In the genomic region with DNA sequence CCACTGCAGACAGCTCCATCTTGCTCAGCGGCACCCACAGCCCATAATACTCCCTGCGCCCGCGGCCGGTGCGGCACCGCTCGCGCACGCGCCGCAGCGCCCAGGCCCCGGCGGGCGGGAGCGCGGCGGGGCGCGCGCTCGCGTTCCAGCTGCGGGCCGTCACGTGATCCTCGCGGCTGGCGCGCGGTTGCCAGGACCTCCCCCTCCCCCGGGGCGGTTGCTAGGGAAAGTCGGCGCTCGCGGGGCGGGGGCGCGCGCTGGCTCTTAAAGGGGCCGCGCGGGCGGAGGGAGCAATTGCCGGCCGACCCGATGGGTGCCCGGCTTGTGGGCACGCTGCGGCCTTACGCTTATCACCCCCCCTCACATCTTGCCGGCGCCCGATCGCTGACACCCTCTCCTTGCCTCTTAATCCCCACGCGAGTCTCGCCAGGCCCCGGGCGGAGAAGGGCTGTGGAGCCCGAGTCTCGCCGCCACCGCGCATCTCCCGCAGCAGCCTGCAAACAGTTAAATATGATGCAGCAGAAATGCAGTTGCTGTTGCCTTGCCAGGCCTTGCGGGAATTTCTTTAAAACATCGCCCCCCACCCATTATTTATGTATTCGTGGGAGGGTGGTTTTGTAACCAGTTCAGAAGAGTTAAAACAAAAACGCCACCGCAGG, we compare ENCODE assay signal across 1 cellular context.
TF ChIP-seq lines count a peak whose summit lies in the region.

Gene CBX6, minus strand, starts transcription at position 45 of the 659 bp plus-strand sequence. Its CDS starts 26 bp downstream, at position 19.

TF ChIP-seq in K562, 482 proteins besides CTCF, POLR2A, EP300 and RAD21 (continued from another document and continues in another):
- TF ChIP-seq VEZF1 (CRISPR knock-in tag; IDR thresholded peaks at IDR 0.05) (peak; percentile 86), ZFP30 (CRISPR knock-in tag; IDR thresholded peaks at IDR 0.05; ENCODE audit: borderline replicate concordance) (no peak), MAZ (CRISPR knock-in tag; conservative IDR thresholded peaks at IDR 0.05 in 1 of 2, IDR thresholded peaks at IDR 0.05 in 1 of 2) (peak; percentile 92 to 94), STAT6 (CRISPR knock-in tag; IDR thresholded peaks at IDR 0.05) (no peak), ZNF436 (CRISPR knock-in tag; IDR thresholded peaks at IDR 0.05) (no peak), CAMTA2 (CRISPR knock-in tag; conservative IDR thresholded peaks at IDR 0.05) (no peak), RAD51 (IDR thresholded peaks at IDR 0.05; ENCODE audit: borderline replicate concordance, low read depth) (peak; percentile 82), CHCHD3 (CRISPR knock-in tag; IDR thresholded peaks at IDR 0.05) (no peak), RBFOX2 (IDR thresholded peaks at IDR 0.05; ENCODE audit: low read depth, low read length) (peak; percentile 71; the same call in 1 of the 2 replicates), TOE1 (IDR thresholded peaks at IDR 0.05; ENCODE audit: borderline replicate concordance) (peak; percentile 95), TOE1 (CRISPR knock-in tag; IDR thresholded peaks at IDR 0.05; ENCODE audit: borderline replicate concordance, low read depth) (no peak), FOSL1 (tag; conservative IDR thresholded peaks at IDR 0.05) (peak; percentile 36; the same call in 1 of the 2 replicates), DNMT1 (IDR thresholded peaks at IDR 0.05) (no peak), SMC3 (conservative IDR thresholded peaks at IDR 0.05; ENCODE audit: insufficient read depth, low read depth, low read length) (no peak), JUN (IDR thresholded peaks at IDR 0.05; ENCODE audit: borderline replicate concordance, low read depth, low read length) (no peak), JUN (CRISPR knock-in tag; IDR thresholded peaks at IDR 0.05; ENCODE audit: borderline replicate concordance) (no peak), ZNF444 (CRISPR knock-in tag; IDR thresholded peaks at IDR 0.05) (peak; percentile 96), KAT8 (IDR thresholded peaks at IDR 0.05; ENCODE audit: low read depth) (no peak), TSHZ1 (CRISPR knock-in tag; IDR thresholded peaks at IDR 0.05) (no peak), FOXM1 (IDR thresholded peaks at IDR 0.05; ENCODE audit: low read depth) (peak; percentile 75), FOXM1 (CRISPR knock-in tag; IDR thresholded peaks at IDR 0.05; ENCODE audit: low read depth) (no peak), POLR2AphosphoS5 (IDR thresholded peaks at IDR 0.05; ENCODE audit: control insufficient read depth, insufficient read depth, low read depth, low read length) (0 out of 2 replicates have a peak, but pooled peaks have one; percentile 24), CTCFL (IDR thresholded peaks at IDR 0.05; ENCODE audit: borderline replicate concordance, insufficient read depth, low read depth, low read length, poor library complexity, severe bottlenecking) (no peak), ATF4 (CRISPR knock-in tag; IDR thresholded peaks at IDR 0.05) (no peak), CBFA2T3 (IDR thresholded peaks at IDR 0.05) (no peak), ZNF584 (CRISPR knock-in tag; IDR thresholded peaks at IDR 0.05; ENCODE audit: low read depth) (0 out of 2 replicates have a peak, but pooled peaks have one; percentile 54), CBFA2T2 (conservative IDR thresholded peaks at IDR 0.05) (peak; percentile 30; the same call in 1 of the 2 replicates), MTA1 (IDR thresholded peaks at IDR 0.05; ENCODE audit: borderline replicate concordance) (no peak), TAF1 (IDR thresholded peaks at IDR 0.05; ENCODE audit: control insufficient read depth, extremely low read depth, insufficient read depth, low read length, severe bottlenecking) (peak; percentile 28), ARHGAP35 (IDR thresholded peaks at IDR 0.05; ENCODE audit: partially characterized antibody) (no peak), MAFG (tag; conservative IDR thresholded peaks at IDR 0.05) (peak; percentile 83), BACH1 (tag; IDR thresholded peaks at IDR 0.05) (peak; percentile 75; the same call in 1 of the 2 replicates)
- TF ChIP-seq, protein P1, sequence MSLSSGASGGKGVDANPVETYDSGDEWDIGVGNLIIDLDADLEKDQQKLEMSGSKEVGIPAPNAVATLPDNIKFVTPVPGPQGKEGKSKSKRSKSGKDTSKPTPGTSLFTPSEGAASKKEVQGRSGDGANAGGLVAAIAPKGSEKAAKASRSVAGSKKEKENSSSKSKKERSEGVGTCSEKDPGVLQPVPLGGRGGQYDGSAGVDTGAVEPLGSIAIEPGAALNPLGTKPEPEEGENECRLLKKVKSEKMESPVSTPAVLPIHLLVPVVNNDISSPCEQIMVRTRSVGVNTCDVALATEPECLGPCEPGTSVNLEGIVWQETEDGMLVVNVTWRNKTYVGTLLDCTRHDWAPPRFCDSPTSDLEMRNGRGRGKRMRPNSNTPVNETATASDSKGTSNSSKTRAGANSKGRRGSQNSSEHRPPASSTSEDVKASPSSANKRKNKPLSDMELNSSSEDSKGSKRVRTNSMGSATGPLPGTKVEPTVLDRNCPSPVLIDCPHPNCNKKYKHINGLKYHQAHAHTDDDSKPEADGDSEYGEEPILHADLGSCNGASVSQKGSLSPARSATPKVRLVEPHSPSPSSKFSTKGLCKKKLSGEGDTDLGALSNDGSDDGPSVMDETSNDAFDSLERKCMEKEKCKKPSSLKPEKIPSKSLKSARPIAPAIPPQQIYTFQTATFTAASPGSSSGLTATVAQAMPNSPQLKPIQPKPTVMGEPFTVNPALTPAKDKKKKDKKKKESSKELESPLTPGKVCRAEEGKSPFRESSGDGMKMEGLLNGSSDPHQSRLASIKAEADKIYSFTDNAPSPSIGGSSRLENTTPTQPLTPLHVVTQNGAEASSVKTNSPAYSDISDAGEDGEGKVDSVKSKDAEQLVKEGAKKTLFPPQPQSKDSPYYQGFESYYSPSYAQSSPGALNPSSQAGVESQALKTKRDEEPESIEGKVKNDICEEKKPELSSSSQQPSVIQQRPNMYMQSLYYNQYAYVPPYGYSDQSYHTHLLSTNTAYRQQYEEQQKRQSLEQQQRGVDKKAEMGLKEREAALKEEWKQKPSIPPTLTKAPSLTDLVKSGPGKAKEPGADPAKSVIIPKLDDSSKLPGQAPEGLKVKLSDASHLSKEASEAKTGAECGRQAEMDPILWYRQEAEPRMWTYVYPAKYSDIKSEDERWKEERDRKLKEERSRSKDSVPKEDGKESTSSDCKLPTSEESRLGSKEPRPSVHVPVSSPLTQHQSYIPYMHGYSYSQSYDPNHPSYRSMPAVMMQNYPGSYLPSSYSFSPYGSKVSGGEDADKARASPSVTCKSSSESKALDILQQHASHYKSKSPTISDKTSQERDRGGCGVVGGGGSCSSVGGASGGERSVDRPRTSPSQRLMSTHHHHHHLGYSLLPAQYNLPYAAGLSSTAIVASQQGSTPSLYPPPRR (CRISPR knock-in tag; IDR thresholded peaks at IDR 0.05; ENCODE audit: borderline replicate concordance), result no peak
- TF ChIP-seq, protein P2, sequence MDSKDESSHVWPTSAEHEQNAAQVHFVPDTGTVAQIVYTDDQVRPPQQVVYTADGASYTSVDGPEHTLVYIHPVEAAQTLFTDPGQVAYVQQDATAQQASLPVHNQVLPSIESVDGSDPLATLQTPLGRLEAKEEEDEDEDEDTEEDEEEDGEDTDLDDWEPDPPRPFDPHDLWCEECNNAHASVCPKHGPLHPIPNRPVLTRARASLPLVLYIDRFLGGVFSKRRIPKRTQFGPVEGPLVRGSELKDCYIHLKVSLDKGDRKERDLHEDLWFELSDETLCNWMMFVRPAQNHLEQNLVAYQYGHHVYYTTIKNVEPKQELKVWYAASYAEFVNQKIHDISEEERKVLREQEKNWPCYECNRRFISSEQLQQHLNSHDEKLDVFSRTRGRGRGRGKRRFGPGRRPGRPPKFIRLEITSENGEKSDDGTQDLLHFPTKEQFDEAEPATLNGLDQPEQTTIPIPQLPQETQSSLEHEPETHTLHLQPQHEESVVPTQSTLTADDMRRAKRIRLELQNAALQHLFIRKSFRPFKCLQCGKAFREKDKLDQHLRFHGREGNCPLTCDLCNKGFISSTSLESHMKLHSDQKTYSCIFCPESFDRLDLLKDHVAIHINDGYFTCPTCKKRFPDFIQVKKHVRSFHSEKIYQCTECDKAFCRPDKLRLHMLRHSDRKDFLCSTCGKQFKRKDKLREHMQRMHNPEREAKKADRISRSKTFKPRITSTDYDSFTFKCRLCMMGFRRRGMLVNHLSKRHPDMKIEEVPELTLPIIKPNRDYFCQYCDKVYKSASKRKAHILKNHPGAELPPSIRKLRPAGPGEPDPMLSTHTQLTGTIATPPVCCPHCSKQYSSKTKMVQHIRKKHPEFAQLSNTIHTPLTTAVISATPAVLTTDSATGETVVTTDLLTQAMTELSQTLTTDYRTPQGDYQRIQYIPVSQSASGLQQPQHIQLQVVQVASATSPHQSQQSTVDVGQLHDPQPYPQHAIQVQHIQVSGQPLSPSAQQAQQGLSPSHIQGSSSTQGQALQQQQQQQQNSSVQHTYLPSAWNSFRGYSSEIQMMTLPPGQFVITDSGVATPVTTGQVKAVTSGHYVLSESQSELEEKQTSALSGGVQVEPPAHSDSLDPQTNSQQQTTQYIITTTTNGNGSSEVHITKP (IDR thresholded peaks at IDR 0.05; ENCODE audit: partially characterized antibody), result no peak
